Comparison of ENCODE assay signal across 7 cellular contexts in the genomic region with DNA sequence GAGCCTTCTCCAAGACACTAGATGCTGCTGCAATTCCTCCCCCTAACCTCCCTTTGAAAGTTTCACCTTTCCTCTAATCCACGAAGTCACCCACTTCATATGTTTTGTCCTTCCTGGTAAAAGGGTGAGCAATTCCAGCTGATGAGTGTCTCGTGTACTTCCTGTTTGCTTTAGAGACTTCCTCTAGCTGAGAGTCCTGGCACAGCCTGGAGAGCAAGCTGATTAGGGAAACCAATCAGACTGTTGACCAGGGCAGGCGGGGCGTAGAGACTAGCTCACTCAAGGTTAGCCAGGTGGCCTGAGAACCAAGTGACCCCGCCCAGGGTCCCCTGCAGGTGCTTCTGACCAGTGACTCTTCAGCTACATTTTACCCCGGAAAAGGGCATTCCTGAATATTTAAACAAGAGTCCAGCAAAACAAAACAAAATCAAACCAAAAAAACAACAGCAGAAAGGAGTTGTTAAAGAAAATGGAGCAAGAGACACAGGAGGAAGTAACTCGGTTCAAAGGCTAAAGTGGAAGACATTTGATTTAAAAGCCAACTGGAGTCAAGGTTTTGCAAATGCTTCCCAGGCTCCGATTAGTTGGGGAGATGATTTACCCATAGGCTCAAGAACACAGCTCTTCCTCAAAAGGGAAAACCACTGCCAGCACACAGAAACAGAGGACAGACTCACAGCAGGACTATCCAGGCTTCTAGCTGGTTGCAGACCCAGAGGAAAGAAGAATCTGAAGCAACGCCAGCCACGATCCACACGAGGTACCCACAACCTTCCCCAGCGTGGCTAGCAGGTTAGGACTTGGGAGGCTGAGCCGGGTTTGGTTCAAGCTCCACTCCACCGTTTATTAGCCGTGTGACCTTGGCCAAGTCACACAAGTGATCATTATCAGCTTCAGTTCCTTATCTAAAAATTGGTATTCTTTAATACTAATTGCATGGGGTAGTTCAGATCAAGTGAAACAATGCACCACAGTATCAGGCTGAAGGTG. TPM values are rescaled to one million over a fixed set of nuclear protein-coding genes. Genes with fewer than 3 reads are reported as not detected.
DNase-seq lines count a peak whose midpoint lies in the region; ATAC-seq, FAIRE-seq and TF ChIP-seq lines count a peak whose summit lies in the region.

No MANE protein-coding gene starts in this region.

- BruUV-seq in OCI-LY7 (replicated peaks; lab: Mats Ljungman, UMichigan) = no TSS peak

- ATAC-seq in GM19463 (IDR thresholded peaks at IDR 0.05; ENCODE audit: unreplicated experiment) = no peak

- H3K4me3 ChIP-seq in HEK293 (ENCODE audit: low read depth, low read length) (no peak overlapping the region), OCI-LY7 (ENCODE audit: low read depth, low read length, poor library complexity, severe bottlenecking) (peak overlapping the region; percentile 35)

- H3K36me3 Mint-ChIP-seq in mesothelial cell of epicardium = peaks cover 2% of the 10 kb centered on the region

- CTCF ChIA-PET in HEK293 (lab: Yijun Ruan, JAX) = interaction anchor here (0.7 to 2.5 kb wide), 7 partner anchors 14 to 111 kb away, joined by 3 to 11 read pairs (median 3); no protein-coding TSS in a partner anchor
- CTCF ChIA-PET in OCI-LY7 (lab: Charles Lee; ENCODE audit: unreplicated experiment) = interaction anchor here (0.6 kb wide), 1 partner anchor 20 kb away, joined by 3 read pairs; no protein-coding TSS in a partner anchor

- POLR2A ChIA-PET in HEK293 (lab: Yijun Ruan, JAX) (interaction anchor here (0.7 to 2.0 kb wide), 5 partner anchors 15 to 170 kb away, joined by 3 to 8 read pairs (median 3); partner anchors contain the start of genes GHDC, KAT2A and KCNH4), OCI-LY7 (lab: Charles Lee) (interaction anchor here (1.0 kb wide), 2 partner anchors 17 to 21 kb away, joined by 3 to 4 read pairs; no protein-coding TSS in a partner anchor)

- H3K9me2 ChIP-seq in OCI-LY7 (ENCODE audit: insufficient read depth, low read length) = no peaks in the 10 kb centered on the region

- intact Hi-C loops in OCI-LY7 (cut with micrococcal nuclease; ENCODE audit: unreplicated experiment) = no loop called here

- H3K4me1 ChIP-seq in HEK293 (ENCODE audit: control insufficient read depth, insufficient read depth, low read length) (peaks cover 28% of the 10 kb centered on the region), OCI-LY7 (ENCODE audit: insufficient read depth, low read length, poor library complexity, severe bottlenecking) (peaks cover 64% of the 10 kb centered on the region)

- H3K9me3 ChIP-seq in HEK293 (ENCODE audit: control insufficient read depth, insufficient read depth, low read depth, low read length) (no peaks in the 10 kb centered on the region), OCI-LY7 (ENCODE audit: low read length) (no peaks in the 10 kb centered on the region)

- H4K20me1 ChIP-seq in OCI-LY7 (ENCODE audit: insufficient read depth, low read length) = 0 out of 2 replicates have a peak, but pooled peaks cover 5% of the 10 kb centered on the region

- H3K36me3 ChIP-seq in HEK293 (ENCODE audit: control insufficient read depth in 2 of 2, insufficient read depth in 1 of 2, low read length in 2 of 2) (peaks cover 13 to 52% of the 10 kb centered on the region in 2 experiments), OCI-LY7 (ENCODE audit: insufficient read depth, low read length) (peaks cover 50% of the 10 kb centered on the region)

- no peaks in the 10 kb centered on the region for H3K27me3 Mint-ChIP-seq in mesothelial cell of epicardium (ENCODE audit: low read depth)

- no peak overlapping the region for H3K27ac ChIP-seq in HEK293 (ENCODE audit: extremely low read depth, low read depth, low read length)
- peak overlapping the region; percentile 94 for H3K27ac ChIP-seq in OCI-LY7 (ENCODE audit: low read depth, low read length, poor library complexity, severe bottlenecking)

- DNase-seq in OCI-LY7 (ENCODE audit: low spot score) (peak; percentile 71), dermis blood vessel endothelial cell (peak; percentile 93), mesothelial cell of epicardium (ENCODE audit: low spot score in 2 of 2, unreplicated experiment in 2 of 2) (no peak), cerebellar nuclear complex (lab: John Stamatoyannopoulos, UW) (no peak), D721Med (ENCODE audit: insufficient read length, low spot score) (no peak)

- peak overlapping the region; percentile 62 for H3K4me2 ChIP-seq in OCI-LY7 (ENCODE audit: low read length)

- FAIRE-seq in D721Med (lab: Jason Lieb, UNC) = no peak

- no peak for TF ChIP-seq CTCF in HEK293 (tag by site-specific recombination; IDR thresholded peaks at IDR 0.05)
- no peak for TF ChIP-seq CTCF in OCI-LY7 (conservative IDR thresholded peaks at IDR 0.05; ENCODE audit: low read length)
- no peak for TF ChIP-seq CTCF in mesothelial cell of epicardium (IDR thresholded peaks at IDR 0.05; ENCODE audit: unreplicated experiment)
- no peak for TF ChIP-seq CTCF in D721Med (IDR thresholded peaks at IDR 0.05; ENCODE audit: insufficient read depth, missing control alignments)

- H3K79me2 ChIP-seq in OCI-LY7 (ENCODE audit: insufficient read depth, low read depth, low read length) = peaks cover 70% of the 10 kb centered on the region

- H3K27ac Mint-ChIP-seq in mesothelial cell of epicardium = peak overlapping the region; percentile 90

- no peak overlapping the region for H3K4me3 Mint-ChIP-seq in mesothelial cell of epicardium

- peaks cover 17% of the 10 kb centered on the region for H3K4me1 Mint-ChIP-seq in mesothelial cell of epicardium

- no peaks in the 10 kb centered on the region for H3K9me3 Mint-ChIP-seq in mesothelial cell of epicardium

- H2AFZ ChIP-seq in OCI-LY7 (ENCODE audit: low read length) = no peak overlapping the region

TF ChIP-seq in HEK293, 187 proteins besides CTCF, POLR2A, EP300 and RAD21:
- TF ChIP-seq PRDM10 (tag by site-specific recombination; IDR thresholded peaks at IDR 0.05) (peak; percentile 26; the same call in 1 of the 2 replicates), ZNF366 (tag by site-specific recombination; conservative IDR thresholded peaks at IDR 0.05) (0 out of 2 replicates have a peak, but pooled peaks have one; percentile 8), ZSCAN5A (tag by site-specific recombination; IDR thresholded peaks at IDR 0.05) (no peak), ZIC2 (tag by site-specific recombination; IDR thresholded peaks at IDR 0.05) (no peak)

RNA-seq across cellular contexts. Expression of gene HSPB9, which starts 13.4 kb away (rescaled TPM):
- total RNA-seq in OCI-LY7 (2014; rRNA removed; shearing (Covaris generic)) = 0.16 TPM in 1 of 2 replicates, not detected in the other
- not detected in 2 replicates for total RNA-seq in OCI-LY7 (2022)
- total RNA-seq in dermis blood vessel endothelial cell = 0.17 TPM in 1 of 2 replicates, not detected in the other
- total RNA-seq in mesothelial cell of epicardium = 0.18 TPM in 1 of 3 replicates, not detected in the others

RNA-seq across cellular contexts. Expression of gene KAT2A, which starts 14.8 kb away (rescaled TPM):
- 56.1 and 73.0 TPM in 2 replicates for total RNA-seq in OCI-LY7 (2014; rRNA removed; shearing (Covaris generic))
- total RNA-seq in OCI-LY7 (2022) (89.8 and 95.2 TPM in 2 replicates), dermis blood vessel endothelial cell (10.2 and 15.4 TPM in 2 replicates), mesothelial cell of epicardium (86.2 to 87.5 TPM (median 86.4 TPM) in 3 replicates)

RNA-seq across cellular contexts. Expression of gene RAB5C, which starts 18.8 kb away (rescaled TPM):
- total RNA-seq in OCI-LY7 (2014; rRNA removed; shearing (Covaris generic)) = 37.3 and 50.1 TPM in 2 replicates
- 60.6 and 61.2 TPM in 2 replicates for total RNA-seq in OCI-LY7 (2022)
- 82.2 and 136 TPM in 2 replicates for total RNA-seq in dermis blood vessel endothelial cell
- total RNA-seq in mesothelial cell of epicardium = 71.2 to 78.2 TPM (median 73.2 TPM) in 3 replicates

RNA-seq across cellular contexts. Expression of gene DHX58, which starts 23.4 kb away (rescaled TPM):
- total RNA-seq in OCI-LY7 (2014; rRNA removed; shearing (Covaris generic)) = 7.7 and 10.3 TPM in 2 replicates
- 19.4 and 23.7 TPM in 2 replicates for total RNA-seq in OCI-LY7 (2022)
- total RNA-seq in dermis blood vessel endothelial cell = 6.9 and 10.6 TPM in 2 replicates
- 10.5 to 11.6 TPM (median 11.3 TPM) in 3 replicates for total RNA-seq in mesothelial cell of epicardium

RNA-seq across cellular contexts. Expression of gene ZNF385C, which starts 37.7 kb away (rescaled TPM):
- 0.21 and 0.85 TPM in 2 replicates for total RNA-seq in OCI-LY7 (2014; rRNA removed; shearing (Covaris generic))
- total RNA-seq in OCI-LY7 (2022) = 0.26 and 0.67 TPM in 2 replicates
- total RNA-seq in dermis blood vessel endothelial cell = not detected in 2 replicates
- 2.2 to 2.9 TPM (median 2.5 TPM) in 3 replicates for total RNA-seq in mesothelial cell of epicardium

Comparison
In these comparisons a context has a peak if more than half of its experiments do, and no peak if none do; other contexts are left out.
1. DNase-seq: peak in OCI-LY7 (single experiment) and dermis blood vessel endothelial cell (single experiment); none in mesothelial cell of epicardium (0 of 2), cerebellar nuclear complex (0 of 2) and D721Med (single experiment).